9 cellular contexts compared by ENCODE assay signal in genomic region chr2:224086226-224086911, GRCh38. TPM values are rescaled to one million over a fixed set of nuclear protein-coding genes. Genes with fewer than 3 reads are reported as not detected.
DNase-seq lines count a peak whose midpoint lies in the region; ATAC-seq and TF ChIP-seq lines count a peak whose summit lies in the region.
"Had no signal": no experiment of that assay in that cellular context is flagged by ENCODE, and none has a peak within 500 bp of the region (broad histone marks: within the 10 kb centered on the region; RNA-seq: fewer than 3 reads in every experiment).

No MANE protein-coding gene starts in this region.

- CTCF ChIA-PET in CD8-positive, alpha-beta memory T cell (lab: Charles Lee): no interaction called here

- no peaks in the 10 kb centered on the region for H3K9me3 Mint-ChIP-seq in activated T-helper 1 cell treated with anti-CD3 and anti-CD28 coated beads, Interleukin-12 subunit alpha, Interleukin-12 subunit beta, Interleukin-2, Interleukin-4 antibody, amounts not matched to agents 30 ng/mL and 10 ng/mL and 1 ng/mL, durations not matched to agents 14 hours and 24 hours and 36 hours
- no peaks in the 10 kb centered on the region for H3K9me3 Mint-ChIP-seq in CD8-positive, alpha-beta memory T cell
- H3K9me3 Mint-ChIP-seq: stimulated activated naive CD8-positive, alpha-beta T cell treated with anti-CD3 and anti-CD28 coated beads, Interleukin-15, amount 100 ng/mL, for 72 hours had no signal

- no peak for ATAC-seq in HG03469 (IDR thresholded peaks at IDR 0.05; ENCODE audit: unreplicated experiment)
- ATAC-seq in GM18873 (IDR thresholded peaks at IDR 0.05; ENCODE audit: low FRiP score, unreplicated experiment): no peak
- ATAC-seq: stimulated activated naive CD8-positive, alpha-beta T cell treated with anti-CD3 and anti-CD28 coated beads, Interleukin-15, amount 100 ng/mL, for 72 hours had no signal

- DNase-seq in EL (peak; percentile 93), NOMO-1 (lab: John Stamatoyannopoulos, UW; ENCODE audit: unreplicated experiment in 2 of 2) (peak; percentile 85 to 95), epithelial cell of esophagus (ENCODE audit: low read depth) (peak; percentile 97), non-pigmented ciliary epithelial cell (ENCODE audit: low read depth) (peak; percentile 82)
- no peak for DNase-seq in activated T-helper 1 cell treated with anti-CD3 and anti-CD28 coated beads, Interleukin-12 subunit alpha, Interleukin-12 subunit beta, Interleukin-2, Interleukin-4 antibody, amounts not matched to agents 30 ng/mL and 10 ng/mL and 1 ng/mL, durations not matched to agents 14 hours and 24 hours and 36 hours (ENCODE audit: low spot score)
- no peak for DNase-seq in CD8-positive, alpha-beta memory T cell
- DNase-seq: stimulated activated naive CD8-positive, alpha-beta T cell treated with anti-CD3 and anti-CD28 coated beads, Interleukin-15, amount 100 ng/mL, for 72 hours had no signal

- H3K36me3 ChIP-seq in CD8-positive, alpha-beta memory T cell (ENCODE audit: insufficient read depth, low read length): no peaks in the 10 kb centered on the region

- H3K27me3 ChIP-seq in CD8-positive, alpha-beta memory T cell (ENCODE audit: insufficient read depth, low read length, poor library complexity, severe bottlenecking): no peaks in the 10 kb centered on the region

- H3K4me3 ChIP-seq in epithelial cell of esophagus (ENCODE audit: low read length): no peak overlapping the region
- no peak overlapping the region for H3K4me3 ChIP-seq in CD8-positive, alpha-beta memory T cell (ENCODE audit: low read length)

- POLR2A ChIA-PET in CD8-positive, alpha-beta memory T cell (lab: Charles Lee): no interaction called here

- H3K27me3 Mint-ChIP-seq in activated T-helper 1 cell treated with anti-CD3 and anti-CD28 coated beads, Interleukin-12 subunit alpha, Interleukin-12 subunit beta, Interleukin-2, Interleukin-4 antibody, amounts not matched to agents 30 ng/mL and 10 ng/mL and 1 ng/mL, durations not matched to agents 14 hours and 24 hours and 36 hours (ENCODE audit: insufficient read depth): no peaks in the 10 kb centered on the region
- H3K27me3 Mint-ChIP-seq in CD8-positive, alpha-beta memory T cell: peaks cover 2 to 24% of the 10 kb centered on the region in 2 donors
- H3K27me3 Mint-ChIP-seq: stimulated activated naive CD8-positive, alpha-beta T cell treated with anti-CD3 and anti-CD28 coated beads, Interleukin-15, amount 100 ng/mL, for 72 hours had no signal

- no peaks in the 10 kb centered on the region for H3K4me1 ChIP-seq in CD8-positive, alpha-beta memory T cell (ENCODE audit: insufficient read depth, low read length)

- H3K27ac Mint-ChIP-seq in activated T-helper 1 cell treated with anti-CD3 and anti-CD28 coated beads, Interleukin-12 subunit alpha, Interleukin-12 subunit beta, Interleukin-2, Interleukin-4 antibody, amounts not matched to agents 30 ng/mL and 10 ng/mL and 1 ng/mL, durations not matched to agents 14 hours and 24 hours and 36 hours: no peak overlapping the region
- no peak overlapping the region for H3K27ac Mint-ChIP-seq in CD8-positive, alpha-beta memory T cell
- H3K27ac Mint-ChIP-seq: stimulated activated naive CD8-positive, alpha-beta T cell treated with anti-CD3 and anti-CD28 coated beads, Interleukin-15, amount 100 ng/mL, for 72 hours had no signal

- intact Hi-C loops in activated T-helper 1 cell treated with anti-CD3 and anti-CD28 coated beads, Interleukin-12 subunit alpha, Interleukin-12 subunit beta, Interleukin-2, Interleukin-4 antibody, amounts not matched to agents 30 ng/mL and 10 ng/mL and 1 ng/mL, durations not matched to agents 14 hours and 24 hours and 36 hours (cut with micrococcal nuclease): no loop called here

- no peaks in the 10 kb centered on the region for H3K36me3 Mint-ChIP-seq in activated T-helper 1 cell treated with anti-CD3 and anti-CD28 coated beads, Interleukin-12 subunit alpha, Interleukin-12 subunit beta, Interleukin-2, Interleukin-4 antibody, amounts not matched to agents 30 ng/mL and 10 ng/mL and 1 ng/mL, durations not matched to agents 14 hours and 24 hours and 36 hours (ENCODE audit: low read depth)
- H3K36me3 Mint-ChIP-seq in CD8-positive, alpha-beta memory T cell: no peaks in the 10 kb centered on the region

- H3K4me1 Mint-ChIP-seq in activated T-helper 1 cell treated with anti-CD3 and anti-CD28 coated beads, Interleukin-12 subunit alpha, Interleukin-12 subunit beta, Interleukin-2, Interleukin-4 antibody, amounts not matched to agents 30 ng/mL and 10 ng/mL and 1 ng/mL, durations not matched to agents 14 hours and 24 hours and 36 hours (ENCODE audit: low read depth): no peaks in the 10 kb centered on the region
- no peaks in the 10 kb centered on the region for H3K4me1 Mint-ChIP-seq in CD8-positive, alpha-beta memory T cell

- no peaks in the 10 kb centered on the region for H3K9me3 ChIP-seq in CD8-positive, alpha-beta memory T cell (ENCODE audit: low read length)

- no peak for TF ChIP-seq CTCF in epithelial cell of esophagus (IDR thresholded peaks at IDR 0.05; ENCODE audit: insufficient read depth, low read depth, low read length, missing control alignments)

- H3K27ac ChIP-seq in CD8-positive, alpha-beta memory T cell (ENCODE audit: low read depth, low read length): no peak overlapping the region

- H3K4me3 Mint-ChIP-seq in activated T-helper 1 cell treated with anti-CD3 and anti-CD28 coated beads, Interleukin-12 subunit alpha, Interleukin-12 subunit beta, Interleukin-2, Interleukin-4 antibody, amounts not matched to agents 30 ng/mL and 10 ng/mL and 1 ng/mL, durations not matched to agents 14 hours and 24 hours and 36 hours: no peak overlapping the region
- H3K4me3 Mint-ChIP-seq in CD8-positive, alpha-beta memory T cell: no peak overlapping the region
- H3K4me3 Mint-ChIP-seq: stimulated activated naive CD8-positive, alpha-beta T cell treated with anti-CD3 and anti-CD28 coated beads, Interleukin-15, amount 100 ng/mL, for 72 hours had no signal

RNA-seq across cellular contexts. Expression of gene SERPINE2, which starts 47.3 kb away (rescaled TPM):
- 28.8 and 29.7 TPM in 2 replicates for total RNA-seq in activated T-helper 1 cell treated with anti-CD3 and anti-CD28 coated beads, Interleukin-12 subunit alpha, Interleukin-12 subunit beta, Interleukin-2, Interleukin-4 antibody, amounts not matched to agents 30 ng/mL and 10 ng/mL and 1 ng/mL, durations not matched to agents 14 hours and 24 hours and 36 hours
- total RNA-seq in CD8-positive, alpha-beta memory T cell: 1 to 10 TPM; 5.0 to 6.4 TPM
- 2.2 TPM for polyA plus RNA-seq in CD8-positive, alpha-beta memory T cell

Comparison
In these comparisons a context has a peak if more than half of its experiments do, and no peak if none do; other contexts are left out.
1. DNase-seq: peak in EL (single experiment), NOMO-1 (2 of 2), epithelial cell of esophagus (single experiment) and non-pigmented ciliary epithelial cell (single experiment); none in activated T-helper 1 cell treated with anti-CD3 and anti-CD28 coated beads, Interleukin-12 subunit alpha, Interleukin-12 subunit beta, Interleukin-2, Interleukin-4 antibody, amounts not matched to agents 30 ng/mL and 10 ng/mL and 1 ng/mL, durations not matched to agents 14 hours and 24 hours and 36 hours (single experiment) and CD8-positive, alpha-beta memory T cell (0 of 5).